ENCODE assay signal across 1 cellular context in genomic region chr1:168391759-168392681, GRCh38.
TF ChIP-seq lines count a peak whose summit lies in the region.

No MANE protein-coding gene starts in this region.

TF ChIP-seq in H1, 55 proteins besides CTCF, POLR2A, EP300 and RAD21 (continued from another document):
- TF ChIP-seq E2F6 (IDR thresholded peaks at IDR 0.05) (no peak), SRF (IDR thresholded peaks at IDR 0.05; ENCODE audit: low read depth, low read length) (no peak), SP1 (IDR thresholded peaks at IDR 0.05; ENCODE audit: low read depth, low read length) (no peak), NANOG (IDR thresholded peaks at IDR 0.05; ENCODE audit: insufficient read depth, low read depth, low read length, poor library complexity, severe bottlenecking) (no peak), ATF2 (IDR thresholded peaks at IDR 0.05; ENCODE audit: low read length) (no peak)
